Comparison of ENCODE assay signal across 24 cellular contexts in the genomic region with DNA sequence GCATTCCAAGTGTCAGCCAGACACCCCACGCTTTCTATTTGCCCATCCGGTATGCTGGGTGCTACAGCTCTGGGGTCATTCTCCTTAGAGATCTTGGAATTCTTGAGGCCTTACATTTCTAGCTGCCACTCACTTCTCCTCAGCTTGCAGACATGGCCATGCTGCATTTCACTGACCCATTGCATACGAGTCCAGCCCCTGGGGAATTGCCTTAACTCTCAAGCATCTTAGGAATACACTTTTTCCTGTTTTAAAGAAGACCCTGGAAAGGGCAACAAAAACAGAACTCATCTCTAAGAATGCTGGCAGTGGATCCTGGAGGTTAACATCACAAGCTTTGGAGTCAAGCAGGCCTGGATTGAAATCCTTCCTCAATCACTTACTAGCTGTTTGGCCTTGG.
A peak's percentile ranks its signal among the peaks of the same experiment; 100 is the strongest.
DNase-seq lines count a peak whose midpoint lies in the region; ATAC-seq and TF ChIP-seq lines count a peak whose summit lies in the region.
"Had no signal": no experiment of that assay in that cellular context is flagged by ENCODE, and none has a peak within 500 bp of the region (broad histone marks: within the 10 kb centered on the region; RNA-seq: fewer than 3 reads in every experiment).

No MANE protein-coding gene starts in this region.

- DNase-seq in AG04449 (ENCODE audit: low read depth, low spot score), result peak; percentile 59
- peak; percentile 51 for DNase-seq in adipocyte (ENCODE audit: low read depth)
- peak; percentile 18 for DNase-seq in hepatic stellate cell (ENCODE audit: low spot score)
- peak; percentile 71 for DNase-seq in skeletal muscle cell (ENCODE audit: low read depth)
- no peak for DNase-seq in effector memory CD8-positive, alpha-beta T cell
- DNase-seq in cerebellum (ENCODE audit: low spot score), result no peak
- DNase-seq: 8988T; AML-193; C1 segment of cervical spinal cord; CD4-positive, alpha-beta memory T cell; COR-L47; DMS53; Kasumi-1; MV-4-11; NCI-H1105; NCI-H1436 treated with DMSO at 0.1 percent for 48 hours; NCI-H187 treated with DMSO at 0.1 percent for 48 hours; NCI-H2171 treated with DMSO at 0.1 percent for 48 hours; NK-92 treated with Interleukin-12 subunit alpha and Interleukin-12 subunit beta, amount 100 ng/mL, for 24 hours; PC-3 had no signal

- no peak for TF ChIP-seq CTCF in AG04449 (IDR thresholded peaks at IDR 0.05; ENCODE audit: insufficient read depth, low read length, missing control alignments)

- no peaks in the 10 kb centered on the region for H3K9me3 ChIP-seq in adipocyte (ENCODE audit: control insufficient read depth, low read length)
- H3K9me3 ChIP-seq: SK-N-SH had no signal

- peaks cover 0 to 4% of the 10 kb centered on the region in 2 donors for H3K27me3 Mint-ChIP-seq in effector memory CD8-positive, alpha-beta T cell

- H3K9me3 Mint-ChIP-seq in effector memory CD8-positive, alpha-beta T cell, result no peaks in the 10 kb centered on the region
- H3K9me3 Mint-ChIP-seq: CD4-positive, alpha-beta memory T cell had no signal

- H3K36me3 ChIP-seq in adipocyte (ENCODE audit: control insufficient read depth, insufficient read depth, low read length, severe bottlenecking), result no peaks in the 10 kb centered on the region

- no peak overlapping the region for H3K9ac ChIP-seq in adipocyte (ENCODE audit: low read length)
- H3K9ac ChIP-seq: SK-N-SH had no signal

- peaks cover 54% of the 10 kb centered on the region for H3K4me1 ChIP-seq in adipocyte (ENCODE audit: control insufficient read depth, insufficient read depth, low read length)

- no peak overlapping the region for H3K27ac Mint-ChIP-seq in effector memory CD8-positive, alpha-beta T cell
- H3K27ac Mint-ChIP-seq: CD4-positive, alpha-beta memory T cell had no signal

- H3K4me1 Mint-ChIP-seq in effector memory CD8-positive, alpha-beta T cell (ENCODE audit: low read depth in 2 of 2), result no peaks in the 10 kb centered on the region
- H3K4me1 Mint-ChIP-seq: CD4-positive, alpha-beta memory T cell had no signal

- ATAC-seq in GM19452 (IDR thresholded peaks at IDR 0.05; ENCODE audit: unreplicated experiment), result no peak
- no peak for ATAC-seq in effector memory CD8-positive, alpha-beta T cell (replicated peaks)
- ATAC-seq: HepG2, K562, PC-3 had no signal

- CTCF ChIA-PET in AG04449 (lab: Yijun Ruan, JAX), result interaction anchor here (0.9 to 7.3 kb wide), 6 partner anchors 10 to 520 kb away, joined by 4 to 46 read pairs (median 4); partner anchors contain the start of gene PDGFRA

- POLR2A ChIA-PET in AG04449 (lab: Yijun Ruan, JAX), result interaction anchor here (0.6 to 2.5 kb wide), 2 partner anchors 10 to 518 kb away, joined by 3 to 6 read pairs; no protein-coding TSS in a partner anchor

- H3K27me3 ChIP-seq in adipocyte (replicated peaks; ENCODE audit: control insufficient read depth, insufficient read depth, low read length), result no peaks in the 10 kb centered on the region

- H3K4me3 ChIP-seq in AG04449 (ENCODE audit: low read depth, low read length) (no peak overlapping the region), adipocyte (ENCODE audit: low read length) (no peak overlapping the region), skeletal muscle cell (ENCODE audit: low read depth, low read length) (no peak overlapping the region)
- H3K4me3 ChIP-seq: K562 had no signal

- H3K36me3 Mint-ChIP-seq in effector memory CD8-positive, alpha-beta T cell (ENCODE audit: insufficient read depth), result no peaks in the 10 kb centered on the region
- H3K36me3 Mint-ChIP-seq: CD4-positive, alpha-beta memory T cell had no signal

- H3K4me3 Mint-ChIP-seq in effector memory CD8-positive, alpha-beta T cell, result no peak overlapping the region
- H3K4me3 Mint-ChIP-seq: CD4-positive, alpha-beta memory T cell had no signal

Comparison
In these comparisons a context has a peak if more than half of its experiments do, and no peak if none do; other contexts are left out.
1. DNase-seq: peak in AG04449 (single experiment), adipocyte (single experiment), hepatic stellate cell (single experiment) and skeletal muscle cell (single experiment); none in effector memory CD8-positive, alpha-beta T cell (0 of 3) and cerebellum (single experiment).